Comparison of ENCODE assay signal across 7 cellular contexts in the genomic region with DNA sequence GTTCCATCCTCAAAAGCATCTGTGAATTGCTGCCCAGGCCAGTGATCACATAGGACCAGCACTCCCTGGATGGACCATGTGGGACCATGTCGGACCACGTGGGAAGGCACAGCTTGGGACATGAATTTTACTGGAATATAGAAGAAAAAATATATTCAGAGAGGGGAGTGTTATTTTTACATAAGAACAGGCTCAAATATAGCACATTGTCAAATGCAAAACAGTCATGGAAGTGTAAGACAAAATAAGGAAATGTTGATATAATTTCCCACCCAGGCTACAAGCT.
"Had no signal": no experiment of that assay in that cellular context is flagged by ENCODE, and none has a peak within 500 bp of the region (broad histone marks: within the 10 kb centered on the region; RNA-seq: fewer than 3 reads in every experiment).

No MANE protein-coding gene starts in this region.

- H3K4me3 ChIP-seq: K562 had no signal

- DNase-seq: KBM-7, KG1 had no signal

- H3K4me2 ChIP-seq: KMS-11 had no signal

- H3K27ac ChIP-seq: HL-60, KMS-11 had no signal

- FAIRE-seq: HTR-8/SVneo, K562 had no signal

- H3K4me3 Mint-ChIP-seq: IgD-negative memory B cell had no signal

- H3K36me3 Mint-ChIP-seq: IgD-negative memory B cell had no signal

- H3K9ac ChIP-seq: KMS-11 had no signal
